In the genomic region with DNA sequence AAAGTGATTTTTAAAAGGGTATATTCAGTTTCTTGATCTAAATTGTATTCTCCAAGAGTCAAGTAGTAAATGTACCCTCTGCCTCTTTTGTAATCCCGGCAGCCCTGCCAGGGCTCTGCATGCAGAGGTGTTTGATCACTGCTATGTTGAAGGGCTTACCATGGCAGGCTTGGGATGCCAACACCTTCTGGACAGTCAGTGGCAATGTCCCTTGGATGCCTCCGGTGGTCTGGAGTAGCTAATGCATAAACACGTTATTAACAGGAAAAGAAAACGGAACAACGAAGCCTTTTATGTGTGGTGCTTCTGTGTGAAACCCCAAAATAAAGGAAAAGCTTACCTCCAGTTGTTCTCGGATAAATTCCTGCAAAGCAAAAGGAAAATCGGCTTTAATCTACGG, we compare ENCODE assay signal across 7 cellular contexts. TPM values are rescaled to one million over a fixed set of nuclear protein-coding genes. Genes with fewer than 3 reads are reported as not detected.
DNase-seq lines count a peak whose midpoint lies in the region; ATAC-seq and TF ChIP-seq lines count a peak whose summit lies in the region.

No MANE protein-coding gene starts in this region.

- no peak for DNase-seq in GM12864 (ENCODE audit: low read depth)
- DNase-seq in LNCaP clone FGC (ENCODE audit: low read depth): no peak
- DNase-seq in cerebellar cortex (ENCODE audit: low spot score): peak; percentile 8
- DNase-seq in mesenchymal stem cell: peak; percentile 32
- no peak for DNase-seq in NOMO-1 treated with dmso at 0.1 percent for 144 hours (lab: John Stamatoyannopoulos, UW; ENCODE audit: unreplicated experiment)
- DNase-seq in prostate gland (ENCODE audit: low spot score): no peak

- H3K23ac ChIP-seq in mesenchymal stem cell (ENCODE audit: low read length in 2 of 2): no peak overlapping the region

- 83% methylated on average over 6 of the region's 8 CpGs for WGBS in mesenchymal stem cell
- 72% methylated on average over 8 of the region's 8 CpGs for WGBS in prostate gland

- H3K4me1 ChIP-seq in mesenchymal stem cell (ENCODE audit: control insufficient read depth, insufficient read depth, low read depth, low read length) (no peaks in the 10 kb centered on the region), prostate gland (replicated peaks) (peaks cover 2% of the 10 kb centered on the region)

- H3K4me3 ChIP-seq in GM12864 (ENCODE audit: low read depth, low read length) (no peak overlapping the region), LNCaP clone FGC (ENCODE audit: low read depth, low read length) (no peak overlapping the region), mesenchymal stem cell (ENCODE audit: insufficient read depth in 1 of 2, low read depth in 1 of 2, low read length in 2 of 2) (no peak overlapping the region), prostate gland (no peak overlapping the region)

- no peak overlapping the region for H3K14ac ChIP-seq in mesenchymal stem cell (ENCODE audit: low read length in 2 of 2)

- no peak overlapping the region for H3K27ac ChIP-seq in mesenchymal stem cell (ENCODE audit: low read length, poor library complexity, severe bottlenecking)
- H3K27ac ChIP-seq in prostate gland: no peak overlapping the region

- H3K4ac ChIP-seq in mesenchymal stem cell (ENCODE audit: low read depth in 1 of 2, low read length in 2 of 2): no peak overlapping the region

- H4K91ac ChIP-seq in mesenchymal stem cell (ENCODE audit: low read length): no peak overlapping the region

- no peak overlapping the region for H2BK12ac ChIP-seq in mesenchymal stem cell (ENCODE audit: low read length in 2 of 2)

- TF ChIP-seq POLR2A in prostate gland (IDR thresholded peaks at IDR 0.05): no peak

- H3K79me1 ChIP-seq in mesenchymal stem cell (replicated peaks; ENCODE audit: low read length, poor library complexity, severe bottlenecking): peaks cover 2% of the 10 kb centered on the region

- H3K18ac ChIP-seq in mesenchymal stem cell (ENCODE audit: low read depth in 1 of 2, low read length in 2 of 2): no peak overlapping the region

- no peak overlapping the region for H2AK5ac ChIP-seq in mesenchymal stem cell (ENCODE audit: low read length, severe bottlenecking)

- H4K8ac ChIP-seq in mesenchymal stem cell (ENCODE audit: low read length): no peak overlapping the region

- no peak overlapping the region for H2BK5ac ChIP-seq in mesenchymal stem cell (ENCODE audit: low read depth, low read length, poor library complexity, severe bottlenecking)

- no peaks in the 10 kb centered on the region for H3K27me3 ChIP-seq in mesenchymal stem cell (ENCODE audit: control insufficient read depth in 1 of 2, insufficient read depth in 1 of 2, low read length in 2 of 2)
- no peaks in the 10 kb centered on the region for H3K27me3 ChIP-seq in prostate gland (replicated peaks; ENCODE audit: insufficient read depth)

- no peak overlapping the region for H2BK15ac ChIP-seq in mesenchymal stem cell (ENCODE audit: low read depth, poor library complexity, severe bottlenecking)

- intact Hi-C loops in prostate gland (cut with DNase I): no loop called here

- TF ChIP-seq CTCF in GM12864 (IDR thresholded peaks at IDR 0.05; ENCODE audit: low read depth, low read length, missing control alignments) (peak; percentile 39), LNCaP clone FGC (IDR thresholded peaks at IDR 0.05; ENCODE audit: control insufficient read depth, extremely low read depth, insufficient read depth) (peak; percentile 48), prostate gland (IDR thresholded peaks at IDR 0.05) (peak in 2 of 4 experiments; percentile 4 to 16)

- no peak overlapping the region for H3K4me2 ChIP-seq in mesenchymal stem cell (ENCODE audit: low read length, poor library complexity, severe bottlenecking)

- H3K9me3 ChIP-seq in mesenchymal stem cell (ENCODE audit: control insufficient read depth, low read length) (no peaks in the 10 kb centered on the region), prostate gland (no peaks in the 10 kb centered on the region)

- peaks cover 5 to 81% of the 10 kb centered on the region in 2 experiments for H3K36me3 ChIP-seq in mesenchymal stem cell (ENCODE audit: control insufficient read depth in 1 of 2, insufficient read depth in 2 of 2, low read depth in 1 of 2, low read length in 2 of 2)
- H3K36me3 ChIP-seq in prostate gland: peaks cover 0 to 2% of the 10 kb centered on the region in 2 donors

- no peak overlapping the region for H2AFZ ChIP-seq in mesenchymal stem cell (ENCODE audit: low read depth, low read length)

- H3K9ac ChIP-seq in mesenchymal stem cell (ENCODE audit: low read length): no peak overlapping the region

- H2BK120ac ChIP-seq in mesenchymal stem cell (ENCODE audit: low read depth, low read length): no peak overlapping the region

- no peak for ATAC-seq in GM21825 (IDR thresholded peaks at IDR 0.05; ENCODE audit: unreplicated experiment)

RNA-seq across cellular contexts. Expression of a gene that starts 19.9 kb away (rescaled TPM):
- polyA plus RNA-seq in mesenchymal stem cell (2013, experiment 1 of 2): 35.8 TPM
- polyA plus RNA-seq in mesenchymal stem cell (2013, experiment 2 of 2): 30.3 TPM
- total RNA-seq in prostate gland: 10 to 100 TPM; 43.9 to 60.4 TPM

RNA-seq across cellular contexts. Expression of a gene that starts 28.6 kb away (rescaled TPM):
- polyA plus RNA-seq in mesenchymal stem cell (2013, experiment 1 of 2): 5.1 TPM
- 4.6 TPM for polyA plus RNA-seq in mesenchymal stem cell (2013, experiment 2 of 2)
- total RNA-seq in prostate gland: 10 to 100 TPM; 23.3 to 29.6 TPM

RNA-seq across cellular contexts. Expression of a gene that starts 41.2 kb away (rescaled TPM):
- 13.6 TPM for polyA plus RNA-seq in mesenchymal stem cell (2013, experiment 1 of 2)
- 14.3 TPM for polyA plus RNA-seq in mesenchymal stem cell (2013, experiment 2 of 2)
- 10 to 100 TPM; 11.2 to 14.3 TPM for total RNA-seq in prostate gland

RNA-seq across cellular contexts. Expression of a gene that starts 46.8 kb away (rescaled TPM):
- 0.64 TPM for polyA plus RNA-seq in mesenchymal stem cell (2013, experiment 1 of 2)
- 0.34 TPM for polyA plus RNA-seq in mesenchymal stem cell (2013, experiment 2 of 2)
- 10 to 100 TPM in 1 of 2 donors, 1 to 10 TPM in 1; 1.8 to 19.4 TPM for total RNA-seq in prostate gland

Comparison
In these comparisons a context has a peak if more than half of its experiments do, and no peak if none do; other contexts are left out.
1. DNase-seq: peak in cerebellar cortex (single experiment) and mesenchymal stem cell (single experiment); none in GM12864 (single experiment), LNCaP clone FGC (single experiment), NOMO-1 treated with dmso at 0.1 percent for 144 hours (single experiment) and prostate gland (single experiment).